Comparison of ENCODE assay signal across 15 cellular contexts in the genomic region with DNA sequence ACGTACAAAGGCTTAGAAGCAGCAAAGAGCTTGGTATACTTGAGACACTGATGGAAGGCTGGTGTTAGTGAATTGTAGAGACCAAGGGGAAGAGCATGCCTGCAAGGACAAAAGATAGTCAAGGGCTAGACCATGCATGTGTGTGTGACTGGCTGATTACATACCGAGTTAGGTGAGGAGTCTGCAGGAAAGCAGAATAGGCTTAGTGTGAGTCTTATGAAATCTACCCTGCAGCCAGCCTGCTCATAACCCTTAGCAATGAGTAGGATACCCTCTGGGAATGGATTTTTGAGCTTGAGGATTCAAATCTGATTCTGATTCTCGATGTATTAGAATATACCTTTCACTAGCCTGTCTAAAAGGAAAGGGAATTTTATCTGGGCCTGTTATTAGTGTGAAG.
DNase-seq lines count a peak whose midpoint lies in the region; ATAC-seq and TF ChIP-seq lines count a peak whose summit lies in the region.
"Had no signal": no experiment of that assay in that cellular context is flagged by ENCODE, and none has a peak within 500 bp of the region (broad histone marks: within the 10 kb centered on the region; RNA-seq: fewer than 3 reads in every experiment).

No MANE protein-coding gene starts in this region.

- no peaks in the 10 kb centered on the region for H3K9me2 ChIP-seq in HCT116 (ENCODE audit: insufficient read depth)

- H3K27me3 ChIP-seq in HCT116 (ENCODE audit: insufficient read depth, low read length) (no peaks in the 10 kb centered on the region), RWPE2 (ENCODE audit: insufficient read depth, poor library complexity, severe bottlenecking) (no peaks in the 10 kb centered on the region), smooth muscle cell (ENCODE audit: low read depth) (no peaks in the 10 kb centered on the region)
- H3K27me3 ChIP-seq: BLaER1 treated with 17β-estradiol and CSF1 and Interleukin-3, amounts not matched to agents 10 nM and 100 nM had no signal

- no peak overlapping the region for H3K27ac Mint-ChIP-seq in activated T-cell treated with anti-CD3 and anti-CD28 coated beads, Interleukin-2, amount 50 U/mL, for 72 hours

- H3K4me2 ChIP-seq in HCT116 (ENCODE audit: low read length), result 0 out of 2 replicates have a peak overlapping the region, but pooled peaks have one; percentile 1
- no peak overlapping the region for H3K4me2 ChIP-seq in smooth muscle cell
- H3K4me2 ChIP-seq: BLaER1 treated with 17β-estradiol and CSF1 and Interleukin-3, amounts not matched to agents 10 nM and 100 nM had no signal

- H2AFZ ChIP-seq in HCT116 (ENCODE audit: low read depth, low read length, poor library complexity, severe bottlenecking) (no peak overlapping the region), smooth muscle cell (ENCODE audit: low read depth) (no peak overlapping the region)
- H2AFZ ChIP-seq: GM23248 had no signal

- no peaks in the 10 kb centered on the region for H3K4me1 Mint-ChIP-seq in activated T-cell treated with anti-CD3 and anti-CD28 coated beads, Interleukin-2, amount 50 U/mL, for 72 hours (ENCODE audit: low read depth)

- TF ChIP-seq RAD21 in HCT116 (IDR thresholded peaks at IDR 0.05; ENCODE audit: low read depth), result no peak

- intact Hi-C loops in HCT116 (cut with micrococcal nuclease), result loop anchor here (5.0 kb wide), 2 partner anchors 67 to 187 kb away; partner anchors contain the start of gene HAS3

- H3K4me3 ChIP-seq in HCT116 (replicated peaks in 1 of 2; ENCODE audit: low read depth in 1 of 2, low read length in 2 of 2) (no peak overlapping the region), RWPE2 (ENCODE audit: severe bottlenecking) (no peak overlapping the region), smooth muscle cell (no peak overlapping the region)
- H3K4me3 ChIP-seq: BLaER1 treated with 17β-estradiol and CSF1 and Interleukin-3, amounts not matched to agents 10 nM and 100 nM; GM12878; GM23248 had no signal

- TF ChIP-seq CTCF in HCT116 (IDR thresholded peaks at IDR 0.05 in 2 of 3, conservative IDR thresholded peaks at IDR 0.05 in 1 of 3; ENCODE audit: borderline replicate concordance in 1 of 3, insufficient read depth in 1 of 3, low read depth in 2 of 3, low read length in 2 of 3) (no peak), RWPE2 (IDR thresholded peaks at IDR 0.05; ENCODE audit: poor library complexity, severe bottlenecking) (no peak), smooth muscle cell (IDR thresholded peaks at IDR 0.05; ENCODE audit: borderline replicate concordance, insufficient read depth, poor library complexity, severe bottlenecking) (no peak)

- no peak overlapping the region for H3K4me3 Mint-ChIP-seq in activated T-cell treated with anti-CD3 and anti-CD28 coated beads, Interleukin-2, amount 50 U/mL, for 72 hours
- H3K4me3 Mint-ChIP-seq: CD4-positive, CD25-positive, alpha-beta regulatory T cell had no signal

- RAD21 ChIA-PET in HCT116 (lab: Charles Lee; ENCODE audit: low non-redundant PET in 1 of 2, low total read pairs in 2 of 2, uncharacterized antibody in 2 of 2, unreplicated experiment in 2 of 2), result no interaction called here

- DNase-seq in HCT116 (ENCODE audit: low read depth, low spot score) (no peak), RWPE2 (ENCODE audit: low spot score) (no peak), epithelial cell of prostate (ENCODE audit: low read depth, low spot score) (peak; percentile 49), smooth muscle cell (lab: John Stamatoyannopoulos, UW; ENCODE audit: unreplicated experiment) (no peak), COR-L47 (lab: John Stamatoyannopoulos, UW) (no peak), COLO668 (lab: John Stamatoyannopoulos, UW; ENCODE audit: unreplicated experiment) (no peak)
- DNase-seq in activated T-cell treated with anti-CD3 and anti-CD28 coated beads, Interleukin-2, amount 50 U/mL, for 72 hours, result no peak
- DNase-seq: ACHN; CD4-positive, CD25-positive, alpha-beta regulatory T cell; DMS79; GM23248; H7 had no signal

- no peaks in the 10 kb centered on the region for H3K27me3 Mint-ChIP-seq in activated T-cell treated with anti-CD3 and anti-CD28 coated beads, Interleukin-2, amount 50 U/mL, for 72 hours (ENCODE audit: low read depth)
- H3K27me3 Mint-ChIP-seq: CD4-positive, CD25-positive, alpha-beta regulatory T cell had no signal

- CTCF ChIA-PET in HCT116 (lab: Charles Lee), result no interaction called here

- ATAC-seq in HCT116, result no peak
- peak; percentile 60 for ATAC-seq in RWPE2 (ENCODE audit: low read depth)
- no peak for ATAC-seq in activated T-cell treated with anti-CD3 and anti-CD28 coated beads, Interleukin-2, amount 50 U/mL, for 72 hours (replicated peaks in 1 of 2)
- ATAC-seq: GM12878, HepG2 had no signal

- peaks cover 2 to 3% of the 10 kb centered on the region in 2 donors for H3K36me3 Mint-ChIP-seq in activated T-cell treated with anti-CD3 and anti-CD28 coated beads, Interleukin-2, amount 50 U/mL, for 72 hours (ENCODE audit: insufficient read depth in 2 of 2)

- TF ChIP-seq POLR2A in HCT116 (IDR thresholded peaks at IDR 0.05; ENCODE audit: borderline replicate concordance, extremely low read depth, insufficient read depth, insufficient read length), result no peak

- 83% methylated on average over 3 of the region's 3 CpGs for WGBS in smooth muscle cell (ENCODE audit: low lambda C conversion rate)

- H3K27ac ChIP-seq in HCT116 (ENCODE audit: low read depth, low read length) (peak overlapping the region; percentile 89), RWPE2 (ENCODE audit: poor library complexity, severe bottlenecking) (peak overlapping the region; percentile 93), epithelial cell of prostate (peak overlapping the region; percentile 89), smooth muscle cell (ENCODE audit: low read depth) (peak overlapping the region; percentile 91)
- H3K27ac ChIP-seq: BLaER1 treated with 17β-estradiol and CSF1 and Interleukin-3, amounts not matched to agents 10 nM and 100 nM; GM23248 had no signal

- H3F3A ChIP-seq in smooth muscle cell (ENCODE audit: low read depth), result no peaks in the 10 kb centered on the region

- POLR2A ChIA-PET in HCT116 (lab: Charles Lee), result interaction anchor here (0.5 to 1.1 kb wide), 2 partner anchors 15 to 97 kb away, joined by 3 to 4 read pairs; no protein-coding TSS in a partner anchor

- no TSS peak for BruUV-seq in HCT116 (replicated peaks; lab: Mats Ljungman, UMichigan)

- H3K79me2 ChIP-seq in HCT116 (ENCODE audit: insufficient read depth, low read length), result no peaks in the 10 kb centered on the region
- no peaks in the 10 kb centered on the region for H3K79me2 ChIP-seq in smooth muscle cell (ENCODE audit: low read depth)

- H3K9me3 Mint-ChIP-seq in activated T-cell treated with anti-CD3 and anti-CD28 coated beads, Interleukin-2, amount 50 U/mL, for 72 hours, result no peaks in the 10 kb centered on the region
- H3K9me3 Mint-ChIP-seq: CD4-positive, CD25-positive, alpha-beta regulatory T cell had no signal

- H3K9ac ChIP-seq in HCT116 (ENCODE audit: low read length), result 0 out of 2 replicates have a peak overlapping the region, but pooled peaks have one; percentile 14
- no peak overlapping the region for H3K9ac ChIP-seq in smooth muscle cell (ENCODE audit: low read depth)
- H3K9ac ChIP-seq: BLaER1 treated with 17β-estradiol and CSF1 and Interleukin-3, amounts not matched to agents 10 nM and 100 nM; GM23248 had no signal

- H3K9me3 ChIP-seq in HCT116 (ENCODE audit: control insufficient read depth in 1 of 2, insufficient read depth in 1 of 2, low read depth in 1 of 2, low read length in 2 of 2), result no peaks in the 10 kb centered on the region
- H3K9me3 ChIP-seq in RWPE2 (ENCODE audit: severe bottlenecking), result no peaks in the 10 kb centered on the region
- no peaks in the 10 kb centered on the region for H3K9me3 ChIP-seq in smooth muscle cell (replicated peaks; ENCODE audit: low read depth)
- H3K9me3 ChIP-seq: BLaER1 treated with 17β-estradiol and CSF1 and Interleukin-3, amounts not matched to agents 10 nM and 100 nM had no signal

- H3K4me1 ChIP-seq in HCT116 (ENCODE audit: control insufficient read depth in 1 of 2, insufficient read depth in 2 of 2, low read length in 2 of 2) (peaks cover 42 to 63% of the 10 kb centered on the region in 2 experiments), RWPE2 (ENCODE audit: insufficient read depth, poor library complexity, severe bottlenecking) (peaks cover 41% of the 10 kb centered on the region), smooth muscle cell (ENCODE audit: low read depth) (no peaks in the 10 kb centered on the region)
- H3K4me1 ChIP-seq: BLaER1 treated with 17β-estradiol and CSF1 and Interleukin-3, amounts not matched to agents 10 nM and 100 nM had no signal

- H3K36me3 ChIP-seq in HCT116 (ENCODE audit: control insufficient read depth in 1 of 2, insufficient read depth in 2 of 2, low read length in 2 of 2), result no peaks in the 10 kb centered on the region
- peaks cover 5% of the 10 kb centered on the region; the same call in 1 of the 2 replicates for H3K36me3 ChIP-seq in RWPE2 (ENCODE audit: low read depth)
- H3K36me3 ChIP-seq in smooth muscle cell (ENCODE audit: low read depth), result no peaks in the 10 kb centered on the region

- H4K20me1 ChIP-seq in HCT116 (ENCODE audit: insufficient read depth), result no peaks in the 10 kb centered on the region
- H4K20me1 ChIP-seq in smooth muscle cell (ENCODE audit: low read depth), result no peaks in the 10 kb centered on the region
- H4K20me1 ChIP-seq: BLaER1 treated with 17β-estradiol and CSF1 and Interleukin-3, amounts not matched to agents 10 nM and 100 nM had no signal

TF ChIP-seq in HCT116, 20 proteins besides CTCF, POLR2A, EP300 and RAD21 (continues in another document):
- TF ChIP-seq, protein P1, sequence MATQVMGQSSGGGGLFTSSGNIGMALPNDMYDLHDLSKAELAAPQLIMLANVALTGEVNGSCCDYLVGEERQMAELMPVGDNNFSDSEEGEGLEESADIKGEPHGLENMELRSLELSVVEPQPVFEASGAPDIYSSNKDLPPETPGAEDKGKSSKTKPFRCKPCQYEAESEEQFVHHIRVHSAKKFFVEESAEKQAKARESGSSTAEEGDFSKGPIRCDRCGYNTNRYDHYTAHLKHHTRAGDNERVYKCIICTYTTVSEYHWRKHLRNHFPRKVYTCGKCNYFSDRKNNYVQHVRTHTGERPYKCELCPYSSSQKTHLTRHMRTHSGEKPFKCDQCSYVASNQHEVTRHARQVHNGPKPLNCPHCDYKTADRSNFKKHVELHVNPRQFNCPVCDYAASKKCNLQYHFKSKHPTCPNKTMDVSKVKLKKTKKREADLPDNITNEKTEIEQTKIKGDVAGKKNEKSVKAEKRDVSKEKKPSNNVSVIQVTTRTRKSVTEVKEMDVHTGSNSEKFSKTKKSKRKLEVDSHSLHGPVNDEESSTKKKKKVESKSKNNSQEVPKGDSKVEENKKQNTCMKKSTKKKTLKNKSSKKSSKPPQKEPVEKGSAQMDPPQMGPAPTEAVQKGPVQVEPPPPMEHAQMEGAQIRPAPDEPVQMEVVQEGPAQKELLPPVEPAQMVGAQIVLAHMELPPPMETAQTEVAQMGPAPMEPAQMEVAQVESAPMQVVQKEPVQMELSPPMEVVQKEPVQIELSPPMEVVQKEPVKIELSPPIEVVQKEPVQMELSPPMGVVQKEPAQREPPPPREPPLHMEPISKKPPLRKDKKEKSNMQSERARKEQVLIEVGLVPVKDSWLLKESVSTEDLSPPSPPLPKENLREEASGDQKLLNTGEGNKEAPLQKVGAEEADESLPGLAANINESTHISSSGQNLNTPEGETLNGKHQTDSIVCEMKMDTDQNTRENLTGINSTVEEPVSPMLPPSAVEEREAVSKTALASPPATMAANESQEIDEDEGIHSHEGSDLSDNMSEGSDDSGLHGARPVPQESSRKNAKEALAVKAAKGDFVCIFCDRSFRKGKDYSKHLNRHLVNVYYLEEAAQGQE (IDR thresholded peaks at IDR 0.05; ENCODE audit: low read depth), result no peak
